ENCODE assay signal across 21 cellular contexts in the genomic region with DNA sequence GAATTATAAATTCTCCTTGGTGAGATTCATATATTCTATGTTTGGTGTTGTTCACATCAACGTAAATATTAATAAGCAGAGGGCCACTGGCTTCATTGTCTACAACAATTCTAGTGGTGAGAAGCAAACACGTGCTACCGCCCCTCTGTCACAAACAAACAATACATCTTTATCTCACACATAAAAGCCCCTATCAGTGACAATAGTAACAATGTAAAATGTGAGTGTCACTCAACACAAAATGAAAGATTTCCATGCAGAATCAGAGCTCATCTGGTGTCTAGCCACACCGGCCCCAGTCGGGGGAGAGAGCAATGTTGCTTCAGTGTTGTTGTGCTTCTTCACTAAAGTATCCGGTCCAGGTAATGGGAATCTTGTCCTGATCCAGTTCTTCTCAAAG.
"Had no signal": no experiment of that assay in that cellular context is flagged by ENCODE, and none has a peak within 500 bp of the region (broad histone marks: within the 10 kb centered on the region; RNA-seq: fewer than 3 reads in every experiment).

No MANE protein-coding gene starts in this region.

- H3K27me3 ChIP-seq: SJSA1 had no signal

- H3K4me1 ChIP-seq: SJSA1 had no signal

- H3K36me3 ChIP-seq: SJSA1 had no signal

- DNase-seq: activated CD4-positive, alpha-beta T cell treated with anti-CD3 and anti-CD28 coated beads for 48 hours; activated CD4-positive, alpha-beta T cell treated with anti-CD3 and anti-CD28 coated beads, Interleukin-2, amount 50 U/mL, for 4 hours; activated CD4-positive, CD25-positive, alpha-beta regulatory T cell treated with anti-CD3 and anti-CD28 coated beads, Interleukin-2, amount 50 U/mL, for 72 hours; activated CD8-positive, alpha-beta memory T cell treated with anti-CD3 and anti-CD28 coated beads, Interleukin-2, amount 10 ng/mL, durations not matched to agents 7 days and 5 days; activated CD8-positive, alpha-beta T cell treated with anti-CD3 and anti-CD28 coated beads, Interleukin-2, amount 10 ng/mL, durations not matched to agents 7 days and 5 days; activated effector memory CD4-positive, alpha-beta T cell treated with Interleukin-2 at 50 U/mL for 16 hours; activated naive CD4-positive, alpha-beta T cell; activated T-cell treated with anti-CD3 and anti-CD28 coated beads, Interleukin-2, amount 50 U/mL, for 24 hours; amniotic stem cell; KG1; NCI-H1048; NCI-H146; NCI-H187 treated with DMSO at 0.1 percent for 48 hours; NCI-H2081 treated with DMSO at 0.1 percent for 48 hours; NCI-H446; NCI-H526; SHP77; SW 1271 had no signal

- ATAC-seq: activated CD8-positive, alpha-beta memory T cell treated with anti-CD3 and anti-CD28 coated beads, Interleukin-2, amount 10 ng/mL, durations not matched to agents 7 days and 5 days; activated CD8-positive, alpha-beta T cell treated with anti-CD3 and anti-CD28 coated beads, Interleukin-2, amount 10 ng/mL, durations not matched to agents 7 days and 5 days; SK-N-SH treated with all-trans-retinoic acid at 6 μM for 48 hours; WTC11 had no signal

- H3K9me3 ChIP-seq: SJSA1 had no signal

- H3K27ac ChIP-seq: SJSA1 had no signal

- H3K4me3 ChIP-seq: SJSA1 had no signal
